1 cellular context compared by ENCODE assay signal in the genomic region with DNA sequence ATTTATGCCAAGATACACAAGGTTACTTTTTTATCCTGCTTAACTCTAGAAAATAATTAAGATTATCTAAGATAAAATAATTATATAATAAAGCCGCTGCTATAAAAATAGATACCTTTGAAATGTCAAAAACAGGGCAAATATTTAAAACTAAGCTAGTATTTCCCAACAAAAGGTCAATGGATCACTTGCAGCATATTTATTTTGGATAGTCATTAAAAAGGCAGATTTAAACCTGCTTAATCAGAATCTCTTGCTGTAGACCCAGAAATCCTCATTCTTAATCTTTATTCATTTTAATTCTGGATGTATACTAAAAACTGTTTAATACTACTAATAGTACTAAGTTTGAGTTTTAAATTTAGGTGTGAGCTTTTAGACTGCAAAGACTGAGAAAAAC.
TF ChIP-seq lines count a peak whose summit lies in the region.

No MANE protein-coding gene starts in this region.

TF ChIP-seq in GM23338, 12 proteins besides CTCF, POLR2A, EP300 and RAD21 (continued from another document):
- TF ChIP-seq, protein P1, sequence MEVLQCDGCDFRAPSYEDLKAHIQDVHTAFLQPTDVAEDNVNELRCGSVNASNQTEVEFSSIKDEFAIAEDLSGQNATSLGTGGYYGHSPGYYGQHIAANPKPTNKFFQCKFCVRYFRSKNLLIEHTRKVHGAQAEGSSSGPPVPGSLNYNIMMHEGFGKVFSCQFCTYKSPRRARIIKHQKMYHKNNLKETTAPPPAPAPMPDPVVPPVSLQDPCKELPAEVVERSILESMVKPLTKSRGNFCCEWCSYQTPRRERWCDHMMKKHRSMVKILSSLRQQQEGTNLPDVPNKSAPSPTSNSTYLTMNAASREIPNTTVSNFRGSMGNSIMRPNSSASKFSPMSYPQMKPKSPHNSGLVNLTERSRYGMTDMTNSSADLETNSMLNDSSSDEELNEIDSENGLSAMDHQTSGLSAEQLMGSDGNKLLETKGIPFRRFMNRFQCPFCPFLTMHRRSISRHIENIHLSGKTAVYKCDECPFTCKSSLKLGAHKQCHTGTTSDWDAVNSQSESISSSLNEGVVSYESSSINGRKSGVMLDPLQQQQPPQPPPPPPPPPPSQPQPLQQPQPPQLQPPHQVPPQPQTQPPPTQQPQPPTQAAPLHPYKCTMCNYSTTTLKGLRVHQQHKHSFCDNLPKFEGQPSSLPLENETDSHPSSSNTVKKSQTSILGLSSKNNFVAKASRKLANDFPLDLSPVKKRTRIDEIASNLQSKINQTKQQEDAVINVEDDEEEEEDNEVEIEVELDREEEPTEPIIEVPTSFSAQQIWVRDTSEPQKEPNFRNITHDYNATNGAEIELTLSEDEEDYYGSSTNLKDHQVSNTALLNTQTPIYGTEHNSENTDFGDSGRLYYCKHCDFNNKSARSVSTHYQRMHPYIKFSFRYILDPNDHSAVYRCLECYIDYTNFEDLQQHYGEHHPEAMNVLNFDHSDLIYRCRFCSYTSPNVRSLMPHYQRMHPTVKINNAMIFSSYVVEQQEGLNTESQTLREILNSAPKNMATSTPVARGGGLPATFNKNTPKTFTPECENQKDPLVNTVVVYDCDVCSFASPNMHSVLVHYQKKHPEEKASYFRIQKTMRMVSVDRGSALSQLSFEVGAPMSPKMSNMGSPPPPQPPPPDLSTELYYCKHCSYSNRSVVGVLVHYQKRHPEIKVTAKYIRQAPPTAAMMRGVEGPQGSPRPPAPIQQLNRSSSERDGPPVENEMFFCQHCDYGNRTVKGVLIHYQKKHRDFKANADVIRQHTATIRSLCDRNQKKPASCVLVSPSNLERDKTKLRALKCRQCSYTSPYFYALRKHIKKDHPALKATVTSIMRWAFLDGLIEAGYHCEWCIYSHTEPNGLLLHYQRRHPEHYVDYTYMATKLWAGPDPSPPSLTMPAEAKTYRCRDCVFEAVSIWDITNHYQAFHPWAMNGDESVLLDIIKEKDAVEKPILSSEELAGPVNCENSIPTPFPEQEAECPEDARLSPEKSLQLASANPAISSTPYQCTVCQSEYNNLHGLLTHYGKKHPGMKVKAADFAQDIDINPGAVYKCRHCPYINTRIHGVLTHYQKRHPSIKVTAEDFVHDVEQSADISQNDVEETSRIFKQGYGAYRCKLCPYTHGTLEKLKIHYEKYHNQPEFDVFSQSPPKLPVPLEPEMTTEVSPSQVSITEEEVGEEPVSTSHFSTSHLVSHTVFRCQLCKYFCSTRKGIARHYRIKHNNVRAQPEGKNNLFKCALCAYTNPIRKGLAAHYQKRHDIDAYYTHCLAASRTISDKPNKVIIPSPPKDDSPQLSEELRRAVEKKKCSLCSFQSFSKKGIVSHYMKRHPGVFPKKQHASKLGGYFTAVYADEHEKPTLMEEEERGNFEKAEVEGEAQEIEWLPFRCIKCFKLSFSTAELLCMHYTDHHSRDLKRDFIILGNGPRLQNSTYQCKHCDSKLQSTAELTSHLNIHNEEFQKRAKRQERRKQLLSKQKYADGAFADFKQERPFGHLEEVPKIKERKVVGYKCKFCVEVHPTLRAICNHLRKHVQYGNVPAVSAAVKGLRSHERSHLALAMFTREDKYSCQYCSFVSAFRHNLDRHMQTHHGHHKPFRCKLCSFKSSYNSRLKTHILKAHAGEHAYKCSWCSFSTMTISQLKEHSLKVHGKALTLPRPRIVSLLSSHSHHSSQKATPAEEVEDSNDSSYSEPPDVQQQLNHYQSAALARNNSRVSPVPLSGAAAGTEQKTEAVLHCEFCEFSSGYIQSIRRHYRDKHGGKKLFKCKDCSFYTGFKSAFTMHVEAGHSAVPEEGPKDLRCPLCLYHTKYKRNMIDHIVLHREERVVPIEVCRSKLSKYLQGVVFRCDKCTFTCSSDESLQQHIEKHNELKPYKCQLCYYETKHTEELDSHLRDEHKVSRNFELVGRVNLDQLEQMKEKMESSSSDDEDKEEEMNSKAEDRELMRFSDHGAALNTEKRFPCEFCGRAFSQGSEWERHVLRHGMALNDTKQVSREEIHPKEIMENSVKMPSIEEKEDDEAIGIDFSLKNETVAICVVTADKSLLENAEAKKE (CRISPR knock-in tag; IDR thresholded peaks at IDR 0.05), result no peak
- TF ChIP-seq EZH2phosphoT487 (IDR thresholded peaks at IDR 0.05; ENCODE audit: unreplicated experiment) (no peak), JUNB (IDR thresholded peaks at IDR 0.05; ENCODE audit: unreplicated experiment) (no peak)
